In genomic region chr3:50139718-50140423, GRCh38 we compare ENCODE assay signal across 31 cellular contexts. TPM values are rescaled to one million over a fixed set of nuclear protein-coding genes. Genes with fewer than 3 reads are reported as not detected.
A peak's percentile ranks its signal among the peaks of the same experiment; 100 is the strongest.
DNase-seq lines count a peak whose midpoint lies in the region; ATAC-seq and FAIRE-seq lines count a peak whose summit lies in the region.
"Had no signal": no experiment of that assay in that cellular context is flagged by ENCODE, and none has a peak within 500 bp of the region (broad histone marks: within the 10 kb centered on the region; RNA-seq: fewer than 3 reads in every experiment).

No MANE protein-coding gene starts in this region.

- H3K36me3 Mint-ChIP-seq in stimulated activated memory B cell treated with anti-CD40 and anti-IgM and Interleukin-4, amounts not matched to agents 10 μg/mL and 1 μg/mL and 100 μg/mL, for 72 hours, result no peaks in the 10 kb centered on the region
- H3K36me3 Mint-ChIP-seq: T-cell had no signal

- H3K4me1 Mint-ChIP-seq in stimulated activated memory B cell treated with anti-CD40 and anti-IgM and Interleukin-4, amounts not matched to agents 10 μg/mL and 1 μg/mL and 100 μg/mL, for 72 hours, result peaks cover 6% of the 10 kb centered on the region

- no peak for FAIRE-seq in HTR-8/SVneo (lab: Jason Lieb, UNC)
- FAIRE-seq: A549, endometrium, urothelium cell line had no signal

- H3K27ac Mint-ChIP-seq in stimulated activated memory B cell treated with anti-CD40 and anti-IgM and Interleukin-4, amounts not matched to agents 10 μg/mL and 1 μg/mL and 100 μg/mL, for 72 hours, result no peak overlapping the region
- H3K27ac Mint-ChIP-seq: progenitor cell of endocrine pancreas, T-cell had no signal

- H3K9me3 Mint-ChIP-seq in stimulated activated memory B cell treated with anti-CD40 and anti-IgM and Interleukin-4, amounts not matched to agents 10 μg/mL and 1 μg/mL and 100 μg/mL, for 72 hours, result no peaks in the 10 kb centered on the region
- H3K9me3 Mint-ChIP-seq: nephron progenitor cell, T-cell had no signal

- H3K4me1 ChIP-seq in iPS-20b (ENCODE audit: insufficient read depth, low read length), result peaks cover 23% of the 10 kb centered on the region; the same call in 1 of the 2 replicates
- H3K4me1 ChIP-seq: A549 had no signal

- DNase-seq in NCI-H2029 treated with DMSO at 0.1 percent for 48 hours (lab: John Stamatoyannopoulos, UW) (peak; percentile 15), NCI-H2029 (lab: John Stamatoyannopoulos, UW) (no peak), NCI-H345 treated with DMSO at 0.1 percent for 48 hours (lab: John Stamatoyannopoulos, UW; ENCODE audit: unreplicated experiment) (peak; percentile 5), NCI-H2227 (lab: John Stamatoyannopoulos, UW; ENCODE audit: unreplicated experiment) (no peak), HTR-8/SVneo (ENCODE audit: insufficient read length, low spot score) (no peak)
- DNase-seq: activated naive CD4-positive, alpha-beta T cell treated with Interleukin-2 at 50 U/mL for 16 hours; activated T-cell treated with anti-CD3 and anti-CD28 coated beads, Interleukin-2, amount 50 U/mL, for 48 hours; amniotic stem cell; BE2C; COR-L47; cortex of kidney; glutamatergic neuron; Kasumi-1; left colon; NCI-H2227 treated with DMSO at 0.1 percent for 48 hours; nephron progenitor cell; NK-92 treated with Interleukin-12 subunit alpha and Interleukin-12 subunit beta, amount 100 ng/mL, for 24 hours; SJCRH30; T-cell had no signal

- H3K4me3 Mint-ChIP-seq in stimulated activated memory B cell treated with anti-CD40 and anti-IgM and Interleukin-4, amounts not matched to agents 10 μg/mL and 1 μg/mL and 100 μg/mL, for 72 hours, result no peak overlapping the region
- H3K4me3 Mint-ChIP-seq: T-cell had no signal

- peak overlapping the region; percentile 62; the same call in 1 of the 2 replicates for H3K9ac ChIP-seq in iPS-20b (ENCODE audit: low read depth, low read length)

- no peaks in the 10 kb centered on the region for H3K36me3 ChIP-seq in iPS-20b (ENCODE audit: insufficient read depth, low read depth, low read length)
- H3K36me3 ChIP-seq: BE2C, SJCRH30 had no signal

- peaks cover 52% of the 10 kb centered on the region for H3K27me3 Mint-ChIP-seq in stimulated activated memory B cell treated with anti-CD40 and anti-IgM and Interleukin-4, amounts not matched to agents 10 μg/mL and 1 μg/mL and 100 μg/mL, for 72 hours
- H3K27me3 Mint-ChIP-seq: T-cell had no signal

- peak; percentile 10 for ATAC-seq in stimulated activated memory B cell treated with anti-CD40 and anti-IgM and Interleukin-4, amounts not matched to agents 10 μg/mL and 1 μg/mL and 100 μg/mL, for 72 hours
- no peak for ATAC-seq in esophagus mucosa
- ATAC-seq: left colon, Panc1 had no signal

- H3K4me3 ChIP-seq in iPS-20b (ENCODE audit: low read length), result peak overlapping the region; percentile 40; the same call in 1 of the 2 replicates
- H3K4me3 ChIP-seq: A549, SJCRH30 had no signal

- H3K27ac ChIP-seq in iPS-20b (ENCODE audit: low read length), result peak overlapping the region; percentile 55
- H3K27ac ChIP-seq: A549, SJCRH30 had no signal

- H3K27me3 ChIP-seq in iPS-20b (ENCODE audit: insufficient read depth, low read length), result no peaks in the 10 kb centered on the region
- H3K27me3 ChIP-seq: BE2C, SJCRH30 had no signal

- no peaks in the 10 kb centered on the region for H3K9me3 ChIP-seq in iPS-20b (ENCODE audit: insufficient read depth, low read depth, low read length)
- H3K9me3 ChIP-seq: A549, BE2C, SJCRH30 had no signal

RNA-seq across cellular contexts. Expression of gene SEMA3F, which starts 15.3 kb away (rescaled TPM):
- 72.7 TPM for total RNA-seq in esophagus mucosa

RNA-seq across cellular contexts. Expression of gene RBM5, which starts 51.2 kb away (rescaled TPM):
- total RNA-seq in esophagus mucosa, result 59.5 TPM

RNA-seq across cellular contexts. Expression of gene GNAT1, which starts 51.5 kb away (rescaled TPM):
- 0.08 TPM for total RNA-seq in esophagus mucosa
- total RNA-seq: activated CD8-positive, alpha-beta memory T cell treated with anti-CD3 and anti-CD28 coated beads for 36 hours; bronchial epithelial cell; H4; left colon; mononuclear cell had no signal

Comparison
In these comparisons a context has a peak if more than half of its experiments do, and no peak if none do; other contexts are left out.
1. DNase-seq: peak in NCI-H2029 treated with DMSO at 0.1 percent for 48 hours (single experiment) and NCI-H345 treated with DMSO at 0.1 percent for 48 hours (single experiment); none in NCI-H2029 (single experiment), NCI-H2227 (single experiment) and HTR-8/SVneo (single experiment).